32 cellular contexts compared by ENCODE assay signal in the genomic region with DNA sequence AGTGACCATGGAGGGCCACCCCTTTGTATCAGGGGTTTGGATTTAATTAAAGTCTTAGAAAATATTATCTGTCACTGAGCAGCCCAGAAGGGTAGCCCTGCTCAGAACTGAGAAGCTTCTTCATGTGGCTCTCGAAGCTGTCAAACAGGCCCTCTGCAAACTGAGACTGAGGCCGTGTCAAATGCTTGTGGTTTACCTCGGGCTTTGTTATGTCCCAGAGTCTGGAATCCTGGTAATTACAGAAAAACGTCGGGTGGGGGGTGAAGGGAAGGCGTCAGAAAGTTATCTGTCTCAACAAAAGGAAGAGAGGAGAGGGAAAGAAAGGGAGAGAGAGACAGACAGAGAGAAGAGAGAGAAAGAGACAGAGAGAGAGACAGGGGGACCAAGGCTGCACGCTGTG.
DNase-seq lines count a peak whose midpoint lies in the region; ATAC-seq and TF ChIP-seq lines count a peak whose summit lies in the region.
"Had no signal": no experiment of that assay in that cellular context is flagged by ENCODE, and none has a peak within 500 bp of the region (broad histone marks: within the 10 kb centered on the region; RNA-seq: fewer than 3 reads in every experiment).

No MANE protein-coding gene starts in this region.

- no peaks in the 10 kb centered on the region for H3K9me3 Mint-ChIP-seq in nephron progenitor cell
- H3K9me3 Mint-ChIP-seq in progenitor cell of endocrine pancreas (ENCODE audit: low read depth) = no peaks in the 10 kb centered on the region
- H3K9me3 Mint-ChIP-seq: activated naive CD8-positive, alpha-beta T cell treated with anti-CD3 and anti-CD28 coated beads, Interleukin-2, amount 50 U/mL, for 24 hours; naive thymus-derived CD8-positive, alpha-beta T cell had no signal

- DNase-seq in Daoy (ENCODE audit: low read depth) = peak; percentile 41
- DNase-seq in M059J (ENCODE audit: low read depth) = peak; percentile 66
- peak; percentile 25 for DNase-seq in astrocyte of the spinal cord (ENCODE audit: low read depth, low spot score)
- DNase-seq in nephron progenitor cell = no peak
- no peak for DNase-seq in NCI-H446 treated with DMSO at 0.1 percent for 48 hours (lab: John Stamatoyannopoulos, UW)
- no peak for DNase-seq in NCI-H128 (lab: John Stamatoyannopoulos, UW; ENCODE audit: unreplicated experiment)
- DNase-seq in progenitor cell of endocrine pancreas (ENCODE audit: low spot score, unreplicated experiment) = no peak
- DNase-seq: ACHN; activated CD4-positive, alpha-beta T cell treated with anti-CD3 and anti-CD28 coated beads for 48 hours; activated CD8-positive, alpha-beta memory T cell treated with anti-CD3 and anti-CD28 coated beads for 24 hours; activated gamma-delta T cell treated with Interleukin-2 at 50 U/mL for 16 hours; activated naive CD8-positive, alpha-beta T cell treated with anti-CD3 and anti-CD28 coated beads, Interleukin-2, amount 50 U/mL, for 24 hours; activated T-cell treated with anti-CD3 and anti-CD28 coated beads, Interleukin-2, amount 50 U/mL, for 1 hour; body of pancreas; cerebellar nuclear complex; Kasumi-1; kidney; MV-4-11; naive thymus-derived CD8-positive, alpha-beta T cell; NCI-H1436 treated with DMSO at 0.1 percent for 48 hours; NCI-H2081 treated with DMSO at 0.1 percent for 48 hours; NCI-H2227 treated with DMSO at 0.1 percent for 48 hours; NCI-H526 treated with DMSO at 0.1 percent for 48 hours; occipital lobe; RPMI8226; stimulated activated CD4-positive, alpha-beta T cell treated with anti-CD3 and anti-CD28 coated beads, Interleukin-4, amount 100 ng/mL, for 4 hours; T1000; WERI-Rb-1 had no signal

- no peaks in the 10 kb centered on the region for H3K36me3 Mint-ChIP-seq in nephron progenitor cell (ENCODE audit: low read depth)
- H3K36me3 Mint-ChIP-seq in progenitor cell of endocrine pancreas (ENCODE audit: insufficient read depth) = no peaks in the 10 kb centered on the region
- H3K36me3 Mint-ChIP-seq: naive thymus-derived CD8-positive, alpha-beta T cell had no signal

- no peak for TF ChIP-seq CTCF in astrocyte of the spinal cord (IDR thresholded peaks at IDR 0.05; ENCODE audit: low read depth, low read length)
- no peak for TF ChIP-seq CTCF in nephron progenitor cell (IDR thresholded peaks at IDR 0.05)
- no peak for TF ChIP-seq CTCF in progenitor cell of endocrine pancreas (IDR thresholded peaks at IDR 0.05; ENCODE audit: unreplicated experiment)

- no peak for ATAC-seq in GM21576 (IDR thresholded peaks at IDR 0.05; ENCODE audit: unreplicated experiment)
- ATAC-seq: activated naive CD8-positive, alpha-beta T cell treated with anti-CD3 and anti-CD28 coated beads, Interleukin-2, amount 50 U/mL, for 24 hours; body of pancreas; naive thymus-derived CD8-positive, alpha-beta T cell had no signal

- H3K4me3 Mint-ChIP-seq in nephron progenitor cell (no peak overlapping the region), progenitor cell of endocrine pancreas (ENCODE audit: low read depth) (no peak overlapping the region)
- H3K4me3 Mint-ChIP-seq: activated naive CD8-positive, alpha-beta T cell treated with anti-CD3 and anti-CD28 coated beads, Interleukin-2, amount 50 U/mL, for 24 hours; naive thymus-derived CD8-positive, alpha-beta T cell had no signal

- H3K27me3 Mint-ChIP-seq in nephron progenitor cell (ENCODE audit: low read depth, poor library complexity) (peaks cover 40% of the 10 kb centered on the region), progenitor cell of endocrine pancreas (peaks cover 66% of the 10 kb centered on the region)

- no peak overlapping the region for H3K4me3 ChIP-seq in astrocyte of the spinal cord (ENCODE audit: low read depth, low read length)
- H3K4me3 ChIP-seq: BLaER1, body of pancreas, sigmoid colon, tibial nerve had no signal

- H3K27ac Mint-ChIP-seq in nephron progenitor cell (peak overlapping the region; percentile 29), progenitor cell of endocrine pancreas (no peak overlapping the region)
- H3K27ac Mint-ChIP-seq: activated naive CD8-positive, alpha-beta T cell treated with anti-CD3 and anti-CD28 coated beads, Interleukin-2, amount 50 U/mL, for 24 hours; naive thymus-derived CD8-positive, alpha-beta T cell had no signal

- in situ Hi-C loops in astrocyte of the spinal cord (cut with HindIII; ENCODE audit: low sequenced_read_pairs) = no loop called here

- peaks cover 42% of the 10 kb centered on the region for H3K4me1 Mint-ChIP-seq in nephron progenitor cell
- H3K4me1 Mint-ChIP-seq in progenitor cell of endocrine pancreas (ENCODE audit: low read depth) = peaks cover 1% of the 10 kb centered on the region
- H3K4me1 Mint-ChIP-seq: activated naive CD8-positive, alpha-beta T cell treated with anti-CD3 and anti-CD28 coated beads, Interleukin-2, amount 50 U/mL, for 24 hours had no signal

Comparison
In these comparisons a context has a peak if more than half of its experiments do, and no peak if none do; other contexts are left out.
1. DNase-seq: peak in Daoy (single experiment), M059J (single experiment) and astrocyte of the spinal cord (single experiment); none in nephron progenitor cell (single experiment), NCI-H446 treated with DMSO at 0.1 percent for 48 hours (single experiment), NCI-H128 (single experiment) and progenitor cell of endocrine pancreas (single experiment).